ENCODE assay signal across 1 cellular context in genomic region chr15:68631621-68632051, GRCh38.
TF ChIP-seq lines count a peak whose summit lies in the region.

No MANE protein-coding gene starts in this region.

TF ChIP-seq in HepG2, 621 proteins besides CTCF, POLR2A, EP300 and RAD21 (continued from another document):
- TF ChIP-seq ZNF609 (CRISPR knock-in tag; IDR thresholded peaks at IDR 0.05; ENCODE audit: borderline replicate concordance) (no peak), ARID5B (CRISPR knock-in tag; IDR thresholded peaks at IDR 0.05) (no peak), NFIC (IDR thresholded peaks at IDR 0.05; ENCODE audit: low read length) (no peak), ZBTB14 (CRISPR knock-in tag; IDR thresholded peaks at IDR 0.05) (no peak), ZNF709 (CRISPR knock-in tag; IDR thresholded peaks at IDR 0.05) (no peak), CBX1 (IDR thresholded peaks at IDR 0.05; ENCODE audit: low read depth) (no peak), ZNF484 (CRISPR knock-in tag; IDR thresholded peaks at IDR 0.05; ENCODE audit: borderline replicate concordance, low read depth) (no peak), ZEB1 (IDR thresholded peaks at IDR 0.05; ENCODE audit: insufficient replicate concordance, low read depth) (no peak), SP140L (CRISPR knock-in tag; IDR thresholded peaks at IDR 0.05; ENCODE audit: borderline replicate concordance) (no peak), SOX5 (CRISPR knock-in tag; IDR thresholded peaks at IDR 0.05; ENCODE audit: borderline replicate concordance) (no peak), SOX13 (IDR thresholded peaks at IDR 0.05) (no peak), SOX13 (CRISPR knock-in tag; conservative IDR thresholded peaks at IDR 0.05 in 1 of 2, IDR thresholded peaks at IDR 0.05 in 1 of 2) (no peak), RARG (CRISPR knock-in tag; IDR thresholded peaks at IDR 0.05; ENCODE audit: low read depth) (no peak), ZNF350 (CRISPR knock-in tag; IDR thresholded peaks at IDR 0.05; ENCODE audit: borderline replicate concordance, low read depth) (no peak), TERF1 (CRISPR knock-in tag; IDR thresholded peaks at IDR 0.05) (no peak), ZNF296 (CRISPR knock-in tag; conservative IDR thresholded peaks at IDR 0.05) (no peak), CAMTA2 (CRISPR knock-in tag; IDR thresholded peaks at IDR 0.05; ENCODE audit: borderline replicate concordance) (no peak)
TF ChIP-seq in HepG2: peak in this region for 0.
